ENCODE assay signal across 18 cellular contexts in genomic region chr17:27669136-27669535, GRCh38. TPM values are rescaled to one million over a fixed set of nuclear protein-coding genes. Genes with fewer than 3 reads are reported as not detected.
DNase-seq lines count a peak whose midpoint lies in the region; ATAC-seq and TF ChIP-seq lines count a peak whose summit lies in the region.
"Had no signal": no experiment of that assay in that cellular context is flagged by ENCODE, and none has a peak within 500 bp of the region (broad histone marks: within the 10 kb centered on the region; RNA-seq: fewer than 3 reads in every experiment).

No MANE protein-coding gene starts in this region.

- no peak for TF ChIP-seq CTCF in neural progenitor cell (IDR thresholded peaks at IDR 0.05)
- TF ChIP-seq CTCF in activated CD8-positive, alpha-beta T cell treated with anti-CD3 and anti-CD28 coated beads for 36 hours (IDR thresholded peaks at IDR 0.05) = no peak

- no peaks in the 10 kb centered on the region for H3K4me1 Mint-ChIP-seq in neural progenitor cell
- no peaks in the 10 kb centered on the region for H3K4me1 Mint-ChIP-seq in activated CD8-positive, alpha-beta T cell treated with anti-CD3 and anti-CD28 coated beads for 36 hours (ENCODE audit: low read depth)
- H3K4me1 Mint-ChIP-seq: GM23338 had no signal

- H3K36me3 Mint-ChIP-seq in neural progenitor cell = no peaks in the 10 kb centered on the region
- no peaks in the 10 kb centered on the region for H3K36me3 Mint-ChIP-seq in activated CD8-positive, alpha-beta T cell treated with anti-CD3 and anti-CD28 coated beads for 36 hours (ENCODE audit: low read depth)

- no peak overlapping the region for H3K27ac Mint-ChIP-seq in neural progenitor cell
- no peak overlapping the region for H3K27ac Mint-ChIP-seq in activated CD8-positive, alpha-beta T cell treated with anti-CD3 and anti-CD28 coated beads for 36 hours
- H3K27ac Mint-ChIP-seq: CD4-positive, alpha-beta T cell; GM23338 had no signal

- H3K27me3 ChIP-seq in neural progenitor cell = no peaks in the 10 kb centered on the region

- no peaks in the 10 kb centered on the region for H3K9me3 ChIP-seq in neural progenitor cell (ENCODE audit: low read depth)
- H3K9me3 ChIP-seq: A549, Caco-2 had no signal

- H3K36me3 ChIP-seq in neural progenitor cell = no peaks in the 10 kb centered on the region

- peaks cover 3% of the 10 kb centered on the region for H3K9me3 Mint-ChIP-seq in neural progenitor cell
- no peaks in the 10 kb centered on the region for H3K9me3 Mint-ChIP-seq in activated CD8-positive, alpha-beta T cell treated with anti-CD3 and anti-CD28 coated beads for 36 hours
- H3K9me3 Mint-ChIP-seq: CD4-positive, alpha-beta T cell had no signal

- H3K79me2 ChIP-seq in neural progenitor cell (ENCODE audit: low read depth) = no peaks in the 10 kb centered on the region

- intact Hi-C loops in posterior vena cava (cut with DNase I) = no loop called here
- intact Hi-C loops in activated CD8-positive, alpha-beta T cell treated with anti-CD3 and anti-CD28 coated beads for 36 hours (cut with micrococcal nuclease) = no loop called here

- H3K4me2 ChIP-seq in neural progenitor cell = no peak overlapping the region
- H3K4me2 ChIP-seq: A549, GM23338 had no signal

- H3F3A ChIP-seq in neural progenitor cell (ENCODE audit: low read depth) = no peaks in the 10 kb centered on the region

- POLR2A ChIA-PET in activated CD8-positive, alpha-beta T cell treated with anti-CD3 and anti-CD28 coated beads for 36 hours (lab: Charles Lee) = no interaction called here

- no peak overlapping the region for H3K9ac ChIP-seq in neural progenitor cell

- no peaks in the 10 kb centered on the region for H3K4me1 ChIP-seq in neural progenitor cell
- H3K4me1 ChIP-seq: A549, Caco-2 had no signal

- H3K27me3 Mint-ChIP-seq in neural progenitor cell (ENCODE audit: insufficient read depth, low read depth) = peaks cover 6% of the 10 kb centered on the region
- H3K27me3 Mint-ChIP-seq in activated CD8-positive, alpha-beta T cell treated with anti-CD3 and anti-CD28 coated beads for 36 hours = no peaks in the 10 kb centered on the region
- H3K27me3 Mint-ChIP-seq: CD4-positive, alpha-beta T cell had no signal

- no peak overlapping the region for H3K4me3 ChIP-seq in neural progenitor cell
- H3K4me3 ChIP-seq: A549, GM23338 had no signal

- peak; percentile 28 for DNase-seq in activated CD8-positive, alpha-beta memory T cell treated with anti-CD3 and anti-CD28 coated beads for 24 hours
- no peak for DNase-seq in activated CD8-positive, alpha-beta memory T cell treated with anti-CD3 and anti-CD28 coated beads, Interleukin-2, amount 50 U/mL, for 4 hours
- DNase-seq in cerebellar cortex (ENCODE audit: low spot score) (peak; percentile 41), islet precursor cell (peak; percentile 44), posterior vena cava (ENCODE audit: low spot score) (peak; percentile 22), neural progenitor cell (ENCODE audit: low spot score) (no peak)
- no peak for DNase-seq in activated CD8-positive, alpha-beta T cell treated with anti-CD3 and anti-CD28 coated beads for 36 hours
- DNase-seq: AML-193, DMS153, DMS79, GDM1 had no signal

- no peak overlapping the region for H2AFZ ChIP-seq in neural progenitor cell (replicated peaks)
- H2AFZ ChIP-seq: GM23338 had no signal

- CTCF ChIA-PET in activated CD8-positive, alpha-beta T cell treated with anti-CD3 and anti-CD28 coated beads for 36 hours (lab: Charles Lee) = interaction anchor here (2.2 kb wide), 1 partner anchor 15 kb away, joined by 10 read pairs; no protein-coding TSS in a partner anchor

- no peaks in the 10 kb centered on the region for H4K20me1 ChIP-seq in neural progenitor cell (ENCODE audit: low read depth)

- H3K4me3 Mint-ChIP-seq in neural progenitor cell = no peak overlapping the region
- H3K4me3 Mint-ChIP-seq in activated CD8-positive, alpha-beta T cell treated with anti-CD3 and anti-CD28 coated beads for 36 hours = no peak overlapping the region
- H3K4me3 Mint-ChIP-seq: CD4-positive, alpha-beta T cell; GM23338 had no signal

- no peak for ATAC-seq in activated CD8-positive, alpha-beta T cell treated with anti-CD3 and anti-CD28 coated beads for 36 hours
- ATAC-seq in HG02938 (IDR thresholded peaks at IDR 0.05; ENCODE audit: unreplicated experiment) = no peak
- ATAC-seq: A549, GM23338 had no signal

- no peak overlapping the region for H3K27ac ChIP-seq in neural progenitor cell
- H3K27ac ChIP-seq: 22Rv1, A549, C4-2B had no signal

RNA-seq across cellular contexts. Expression of gene LGALS9, which starts 38.1 kb away (rescaled TPM):
- total RNA-seq in posterior vena cava (10 to 100 TPM; 53.9 to 56.9 TPM), neural progenitor cell (ENCODE audit: low replicate concordance) (0.37 and 0.54 TPM in 2 replicates)
- 10 to 100 TPM; 17.3 to 18.4 TPM for total RNA-seq in activated CD8-positive, alpha-beta T cell treated with anti-CD3 and anti-CD28 coated beads for 36 hours

Comparison
In these comparisons a context has a peak if more than half of its experiments do, and no peak if none do; other contexts are left out.
1. DNase-seq: peak in activated CD8-positive, alpha-beta memory T cell treated with anti-CD3 and anti-CD28 coated beads for 24 hours (single experiment), cerebellar cortex (single experiment), islet precursor cell (single experiment) and posterior vena cava (single experiment); none in activated CD8-positive, alpha-beta memory T cell treated with anti-CD3 and anti-CD28 coated beads, Interleukin-2, amount 50 U/mL, for 4 hours (single experiment), neural progenitor cell (single experiment) and activated CD8-positive, alpha-beta T cell treated with anti-CD3 and anti-CD28 coated beads for 36 hours (single experiment).
2. RNA of gene LGALS9, which starts 38.1 kb away (total RNA-seq): 53.9 to 56.9 TPM in posterior vena cava and 17.3 to 18.4 TPM in activated CD8-positive, alpha-beta T cell treated with anti-CD3 and anti-CD28 coated beads for 36 hours; 0.37 to 0.54 TPM in neural progenitor cell; every median in the first group is over 10 times any median in the second.